In the genomic region with DNA sequence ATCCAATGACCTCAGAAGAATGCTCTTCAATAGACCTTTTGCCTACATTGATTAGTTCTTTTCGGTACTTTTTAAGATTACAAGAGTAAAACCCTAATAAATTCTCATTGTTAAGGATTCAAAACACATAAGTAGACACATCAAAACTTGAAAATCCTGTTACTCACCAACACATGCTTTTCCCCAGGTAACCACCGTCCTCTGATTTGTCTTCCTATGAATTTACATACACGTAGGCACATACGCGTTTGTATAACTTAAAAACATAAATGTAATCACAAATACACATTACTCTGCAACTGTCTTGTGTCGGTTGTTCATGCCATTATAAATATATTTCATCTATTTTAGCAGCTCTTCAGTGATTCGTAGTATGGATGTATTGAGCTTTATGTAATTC, we compare ENCODE assay signal across 8 cellular contexts. TPM values are rescaled to one million over a fixed set of nuclear protein-coding genes. Genes with fewer than 3 reads are reported as not detected.
DNase-seq lines count a peak whose midpoint lies in the region; ATAC-seq and TF ChIP-seq lines count a peak whose summit lies in the region.

No MANE protein-coding gene starts in this region.

- in situ Hi-C loops in GM13977 (cut with MboI; ENCODE audit: low pct_unique_long_range_greater_than_20kb, low sequenced_read_pairs, unreplicated experiment), result no loop called here

- H3F3A ChIP-seq in PC-9 (ENCODE audit: insufficient read depth, low read depth), result peaks cover 13% of the 10 kb centered on the region; the same call in 1 of the 2 replicates

- H3K27me3 ChIP-seq in PC-9 (ENCODE audit: insufficient read depth, low read depth) (no peaks in the 10 kb centered on the region), fibroblast of lung (ENCODE audit: control insufficient read depth, insufficient read depth, low read length) (no peaks in the 10 kb centered on the region)

- CTCF ChIA-PET in PC-9 (lab: Charles Lee), result no interaction called here

- H3K79me2 ChIP-seq in PC-9 (ENCODE audit: low read depth), result peaks cover 35% of the 10 kb centered on the region
- peaks cover 35% of the 10 kb centered on the region for H3K79me2 ChIP-seq in fibroblast of lung (ENCODE audit: control insufficient read depth, insufficient read depth, low read length)

- peaks cover 35% of the 10 kb centered on the region for H3K4me1 ChIP-seq in PC-9 (replicated peaks; ENCODE audit: insufficient read depth)
- no peaks in the 10 kb centered on the region for H3K4me1 ChIP-seq in fibroblast of lung (ENCODE audit: control insufficient read depth, extremely low read depth, insufficient read depth, low read length)

- POLR2A ChIA-PET in PC-9 (lab: Charles Lee; ENCODE audit: unreplicated experiment), result interaction anchor here (0.7 kb wide), 1 partner anchor 1378 kb away, joined by 3 read pairs; no protein-coding TSS in a partner anchor

- no TSS peak for BruUV-seq in PC-9 (replicated peaks; lab: Mats Ljungman, UMichigan)

- H2AFZ ChIP-seq in PC-9, result peak overlapping the region; percentile 94
- H2AFZ ChIP-seq in fibroblast of lung (ENCODE audit: low read length), result no peak overlapping the region

- H3K9ac ChIP-seq in fibroblast of lung (ENCODE audit: insufficient read depth, low read length), result no peak overlapping the region

- TF ChIP-seq CTCF in PC-9 (conservative IDR thresholded peaks at IDR 0.05) (no peak), fibroblast of lung (conservative IDR thresholded peaks at IDR 0.05 in 1 of 2, IDR thresholded peaks at IDR 0.05 in 1 of 2; ENCODE audit: low read depth in 1 of 2, low read length in 2 of 2) (no peak), GM13977 (IDR thresholded peaks at IDR 0.05; ENCODE audit: extremely low read depth, insufficient read depth, missing control alignments) (no peak)

- no peak for ATAC-seq in HG02981 (IDR thresholded peaks at IDR 0.05; ENCODE audit: unreplicated experiment)

- H3K9me2 ChIP-seq in PC-9 (ENCODE audit: insufficient read depth), result no peaks in the 10 kb centered on the region

- H4K20me1 ChIP-seq in PC-9 (ENCODE audit: insufficient read depth), result peaks cover 21% of the 10 kb centered on the region; the same call in 1 of the 2 replicates
- no peaks in the 10 kb centered on the region for H4K20me1 ChIP-seq in fibroblast of lung (ENCODE audit: control insufficient read depth, extremely low read depth, insufficient read depth, low read length)

- DNase-seq in DMS53 (lab: John Stamatoyannopoulos, UW) (peak; percentile 56), DMS53 treated with DMSO at 0.1 percent for 48 hours (lab: John Stamatoyannopoulos, UW; ENCODE audit: unreplicated experiment) (no peak), PC-9 (peak in 1 of 2 experiments; percentile 52), fibroblast of lung (ENCODE audit: low read depth in 2 of 2) (no peak), skeletal muscle cell (ENCODE audit: low read depth) (no peak), GM13977 (ENCODE audit: low spot score) (no peak), NCI-H446 (lab: John Stamatoyannopoulos, UW) (no peak)

- H3K4me2 ChIP-seq in PC-9 (peak overlapping the region; percentile 92), fibroblast of lung (ENCODE audit: extremely low read depth, insufficient read depth, low read length) (peak overlapping the region; percentile 95)

- H3K4me3 ChIP-seq in PC-9 (peak overlapping the region; percentile 82), fibroblast of lung (replicated peaks in 1 of 4; ENCODE audit: control extremely low read depth in 1 of 4, insufficient read depth in 1 of 4, low read depth in 3 of 4, low read length in 4 of 4) (peak overlapping the region in 2 of 4 experiments; percentile 83 to 84), skeletal muscle cell (ENCODE audit: low read depth, low read length) (peak overlapping the region; percentile 93)

- intact Hi-C loops in PC-9 (cut with micrococcal nuclease; ENCODE audit: unreplicated experiment), result loop anchor here (10.0 kb wide), 1 partner anchor 902 kb away; no protein-coding TSS in a partner anchor

- H3K9me3 ChIP-seq in PC-9 (ENCODE audit: insufficient read depth, low read depth) (no peaks in the 10 kb centered on the region), fibroblast of lung (ENCODE audit: control insufficient read depth, insufficient read depth, low read depth, low read length) (no peaks in the 10 kb centered on the region)

- H3K27ac ChIP-seq in PC-9, result no peak overlapping the region; the same call in 1 of the 2 replicates
- no peak overlapping the region for H3K27ac ChIP-seq in fibroblast of lung (ENCODE audit: insufficient read depth, low read length)

- H3K36me3 ChIP-seq in PC-9 (ENCODE audit: low read depth) (peaks cover 5% of the 10 kb centered on the region; the same call in 1 of the 2 replicates), fibroblast of lung (ENCODE audit: control insufficient read depth, insufficient read depth, low read length) (no peaks in the 10 kb centered on the region)

RNA-seq across cellular contexts. Expression of gene WASHC4, which starts 0.9 kb away (rescaled TPM):
- total RNA-seq in PC-9 (2021) (25.5 and 28.7 TPM in 2 replicates), fibroblast of lung (88.1 and 98.3 TPM in 2 replicates)
- polyA plus RNA-seq in fibroblast of lung, result 40.2 and 56.5 TPM in 2 replicates
- 19.3 and 27.8 TPM in 2 replicates for polyA plus RNA-seq in fibroblast of lung (2012)
- polyA minus RNA-seq in fibroblast of lung (ENCODE audit: low replicate concordance), result 6.2 and 19.4 TPM in 2 replicates

RNA-seq across cellular contexts. Expression of gene ALDH1L2, which starts 22.4 kb away (rescaled TPM):
- total RNA-seq in PC-9 (2021) (2.2 and 5.0 TPM in 2 replicates), fibroblast of lung (35.7 and 59.1 TPM in 2 replicates)
- 37.8 and 88.2 TPM in 2 replicates for polyA plus RNA-seq in fibroblast of lung
- polyA plus RNA-seq in fibroblast of lung (2012), result 15.5 and 40.1 TPM in 2 replicates
- polyA minus RNA-seq in fibroblast of lung (ENCODE audit: low replicate concordance), result 14.7 and 38.1 TPM in 2 replicates
